24 cellular contexts compared by ENCODE assay signal in the genomic region with DNA sequence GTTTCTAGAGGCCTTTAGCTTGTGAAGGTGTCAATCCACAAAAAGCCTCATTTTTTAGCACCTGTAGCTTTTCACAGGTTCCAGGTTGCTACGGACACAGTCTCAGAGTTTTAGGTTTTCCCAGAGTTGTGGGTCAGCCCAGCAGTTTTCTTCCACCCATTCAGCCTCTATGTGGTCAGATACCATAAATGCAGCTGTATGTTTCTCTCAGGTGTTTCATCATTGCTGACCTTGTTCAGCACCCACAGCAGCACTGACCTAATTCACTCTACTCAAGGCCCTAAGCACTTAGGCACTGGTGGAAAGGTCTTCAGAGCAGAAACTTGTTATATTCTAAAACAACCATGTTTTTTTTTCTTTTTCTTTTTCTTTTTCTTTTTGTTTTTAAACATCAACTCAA. TPM values are rescaled to one million over a fixed set of nuclear protein-coding genes. Genes with fewer than 3 reads are reported as not detected.
"Had no signal": no experiment of that assay in that cellular context is flagged by ENCODE, and none has a peak within 500 bp of the region (broad histone marks: within the 10 kb centered on the region; RNA-seq: fewer than 3 reads in every experiment).

No MANE protein-coding gene starts in this region.

- H3K36me3 ChIP-seq: SJCRH30 had no signal

- H3K27ac ChIP-seq: SJCRH30 had no signal

- DNase-seq: NCI-H1092; NCI-H1417 treated with DMSO at 0.1 percent for 48 hours; NCI-H146; NCI-H1694 treated with DMSO at 0.1 percent for 48 hours; NCI-H1930; NCI-H2081; NCI-H2171; NCI-H226; NCI-H446; NCI-H510A; NCI-H524 treated with DMSO at 0.1 percent for 48 hours; NCI-H774; NK-92 treated with Interleukin-12 subunit alpha and Interleukin-12 subunit beta, amount 100 ng/mL, for 24 hours; PC-3; SHP77 treated with DMSO at 0.1 percent for 48 hours; SJCRH30 had no signal

- H3K4me3 ChIP-seq: K562, SJCRH30 had no signal

- ATAC-seq: K562, Panc1, PC-3, Right ventricle myocardium inferior, SK-N-SH treated with all-trans-retinoic acid at 6 μM for 48 hours had no signal

- H3K9me3 ChIP-seq: SJCRH30 had no signal

RNA-seq across cellular contexts. Expression of a gene that starts 15.0 kb away (rescaled TPM):
- total RNA-seq: HT1080, K562, MCF 10A, OCI-LY7, PC-3, Right ventricle myocardium inferior, SJCRH30 had no signal

RNA-seq across cellular contexts. Expression of a gene that starts 48.7 kb away (rescaled TPM):
- total RNA-seq: OCI-LY7 had no signal
- polyA plus RNA-seq: IgD-negative memory B cell had no signal
